ENCODE assay signal across 8 cellular contexts in the genomic region with DNA sequence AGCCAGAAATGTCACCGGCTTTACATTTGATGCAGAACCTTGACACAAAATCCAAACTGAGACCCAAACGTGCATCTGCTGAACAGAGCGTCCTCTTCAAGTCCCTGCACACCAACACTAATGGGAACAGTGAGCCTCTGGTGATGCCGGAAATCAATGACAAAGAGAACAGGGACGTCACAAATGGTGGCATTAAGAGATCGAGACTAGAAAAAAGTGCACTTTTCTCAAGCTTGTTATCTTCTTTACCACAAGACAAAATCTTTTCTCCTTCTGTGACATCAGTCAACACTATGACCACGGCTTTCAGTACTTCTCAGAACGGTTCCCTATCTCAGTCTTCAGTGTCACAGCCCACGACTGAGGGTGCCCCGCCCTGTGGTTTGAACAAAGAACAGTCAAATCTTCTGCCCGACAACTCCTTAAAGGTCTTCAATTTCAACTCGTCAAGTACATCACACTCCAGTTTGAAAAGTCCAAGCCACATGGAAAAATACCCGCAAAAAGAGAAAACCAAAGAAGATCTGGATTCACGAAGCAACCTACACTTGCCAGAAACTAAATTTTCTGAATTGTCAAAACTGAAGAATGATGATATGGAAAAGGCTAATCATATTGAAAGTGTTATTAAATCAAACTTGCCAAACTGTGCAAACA.
DNase-seq lines count a peak whose midpoint lies in the region; ATAC-seq and TF ChIP-seq lines count a peak whose summit lies in the region.

No MANE protein-coding gene starts in this region.

- H3K9ac ChIP-seq in endodermal cell (ENCODE audit: extremely low read depth, low read length, poor library complexity, severe bottlenecking), result no peak overlapping the region

- DNase-seq in effector CD4-positive, alpha-beta T cell, result peak; percentile 80
- DNase-seq in stimulated activated CD8-positive, alpha-beta memory T cell treated with anti-CD3 and anti-CD28 coated beads, Interleukin-15, amount 100 ng/mL, for 4 hours (ENCODE audit: low read depth in 2 of 2), result peak; percentile 60 to 67
- DNase-seq in endodermal cell (no peak), posterior cingulate gyrus (no peak), NCI-H774 (lab: John Stamatoyannopoulos, UW) (no peak)

- no peaks in the 10 kb centered on the region for H3K4me1 Mint-ChIP-seq in endodermal cell

- intact Hi-C loops in posterior cingulate gyrus (cut with DNase I), result no loop called here

- peak; percentile 54 for ATAC-seq in GM19328 (IDR thresholded peaks at IDR 0.05; ENCODE audit: unreplicated experiment)
- ATAC-seq in HG03342 (IDR thresholded peaks at IDR 0.05; ENCODE audit: unreplicated experiment), result peak; percentile 59

- H3K36me3 ChIP-seq in endodermal cell (ENCODE audit: control insufficient read depth, insufficient read depth, low read length), result no peaks in the 10 kb centered on the region

- H3K4me1 ChIP-seq in endodermal cell (ENCODE audit: control insufficient read depth, insufficient read depth, low read length), result no peaks in the 10 kb centered on the region

- WGBS in endodermal cell (ENCODE audit: insufficient coverage in 1 of 2, insufficient read length in 1 of 2), 2 experiments, result 89 to 95% methylated on average over 13 to 14 of the region's 14 CpGs

- H3K27ac Mint-ChIP-seq in endodermal cell, result no peak overlapping the region

- TF ChIP-seq CTCF in VCaP (conservative IDR thresholded peaks at IDR 0.05), result no peak
- TF ChIP-seq CTCF in endodermal cell (conservative IDR thresholded peaks at IDR 0.05), result no peak

- no peaks in the 10 kb centered on the region for H3K9me3 ChIP-seq in endodermal cell (ENCODE audit: control insufficient read depth, low read length)

- H3K27me3 Mint-ChIP-seq in endodermal cell (ENCODE audit: insufficient read depth), result peaks cover 5% of the 10 kb centered on the region

- H3K4me3 Mint-ChIP-seq in endodermal cell, result no peak overlapping the region

- no peaks in the 10 kb centered on the region for H3K9me3 Mint-ChIP-seq in endodermal cell

- peak overlapping the region; percentile 100; the same call in 1 of the 2 replicates for H3K27ac ChIP-seq in VCaP
- no peak overlapping the region for H3K27ac ChIP-seq in endodermal cell (ENCODE audit: low read depth, low read length)

- no peaks in the 10 kb centered on the region for H3K36me3 Mint-ChIP-seq in endodermal cell (ENCODE audit: low read depth)

- H3K27me3 ChIP-seq in endodermal cell (ENCODE audit: control insufficient read depth, insufficient read depth, low read length, poor library complexity, severe bottlenecking), result peaks cover 6% of the 10 kb centered on the region

- no peak overlapping the region for H3K4me3 ChIP-seq in endodermal cell (ENCODE audit: low read length)

Comparison
In these comparisons a context has a peak if more than half of its experiments do, and no peak if none do; other contexts are left out.
1. DNase-seq: peak in effector CD4-positive, alpha-beta T cell (single experiment) and stimulated activated CD8-positive, alpha-beta memory T cell treated with anti-CD3 and anti-CD28 coated beads, Interleukin-15, amount 100 ng/mL, for 4 hours (2 of 2); none in endodermal cell (single experiment), posterior cingulate gyrus (0 of 10) and NCI-H774 (single experiment).